ENCODE assay signal across 9 cellular contexts in genomic region chr6:10531513-10531912, GRCh38. TPM values are rescaled to one million over a fixed set of nuclear protein-coding genes. Genes with fewer than 3 reads are reported as not detected.
DNase-seq lines count a peak whose midpoint lies in the region; ATAC-seq and TF ChIP-seq lines count a peak whose summit lies in the region.
"Had no signal": no experiment of that assay in that cellular context is flagged by ENCODE, and none has a peak within 500 bp of the region (broad histone marks: within the 10 kb centered on the region; RNA-seq: fewer than 3 reads in every experiment).

No MANE protein-coding gene starts in this region.

- no peak for TF ChIP-seq CTCF in activated CD8-positive, alpha-beta T cell treated with anti-CD3 and anti-CD28 coated beads for 36 hours (IDR thresholded peaks at IDR 0.05)
- TF ChIP-seq CTCF in osteoblast (IDR thresholded peaks at IDR 0.05; ENCODE audit: extremely low read depth, low read depth, low read length) = no peak

- H3K79me2 ChIP-seq in osteoblast (ENCODE audit: insufficient read depth, low read length) = no peaks in the 10 kb centered on the region

- H3K4me1 ChIP-seq in osteoblast (ENCODE audit: insufficient read depth, low read length) = no peaks in the 10 kb centered on the region
- H3K4me1 ChIP-seq: gastrocnemius medialis had no signal

- H3K4me2 ChIP-seq in osteoblast (ENCODE audit: insufficient read depth, low read length) = no peak overlapping the region

- H3K36me3 ChIP-seq in osteoblast (ENCODE audit: insufficient read depth, low read length) = no peaks in the 10 kb centered on the region
- H3K36me3 ChIP-seq: gastrocnemius medialis had no signal

- no peak overlapping the region for H2AFZ ChIP-seq in osteoblast (ENCODE audit: low read length)

- ATAC-seq in HG03432 (IDR thresholded peaks at IDR 0.05; ENCODE audit: unreplicated experiment) = peak; percentile 13
- no peak for ATAC-seq in activated CD8-positive, alpha-beta T cell treated with anti-CD3 and anti-CD28 coated beads for 36 hours
- no peak for ATAC-seq in GM21619 (IDR thresholded peaks at IDR 0.05; ENCODE audit: unreplicated experiment)
- ATAC-seq: gastrocnemius medialis had no signal

- H3K27ac Mint-ChIP-seq in activated CD8-positive, alpha-beta T cell treated with anti-CD3 and anti-CD28 coated beads for 36 hours = no peak overlapping the region

- no peaks in the 10 kb centered on the region for H4K20me1 ChIP-seq in osteoblast (ENCODE audit: insufficient read depth, low read length)

- intact Hi-C loops in activated CD8-positive, alpha-beta T cell treated with anti-CD3 and anti-CD28 coated beads for 36 hours (cut with micrococcal nuclease) = no loop called here

- H3K27me3 ChIP-seq in osteoblast (ENCODE audit: insufficient read depth, low read length) = no peaks in the 10 kb centered on the region
- H3K27me3 ChIP-seq: gastrocnemius medialis had no signal

- H3K27me3 Mint-ChIP-seq in activated CD8-positive, alpha-beta T cell treated with anti-CD3 and anti-CD28 coated beads for 36 hours = peaks cover 2% of the 10 kb centered on the region

- H3K27ac ChIP-seq in osteoblast (ENCODE audit: low read depth, low read length) = no peak overlapping the region

- peaks cover 3% of the 10 kb centered on the region for H3K36me3 Mint-ChIP-seq in activated CD8-positive, alpha-beta T cell treated with anti-CD3 and anti-CD28 coated beads for 36 hours (ENCODE audit: low read depth)

- peaks cover 41% of the 10 kb centered on the region for H3K4me1 Mint-ChIP-seq in activated CD8-positive, alpha-beta T cell treated with anti-CD3 and anti-CD28 coated beads for 36 hours (ENCODE audit: low read depth)

- H3K4me3 Mint-ChIP-seq in activated CD8-positive, alpha-beta T cell treated with anti-CD3 and anti-CD28 coated beads for 36 hours = peak overlapping the region; percentile 9

- H3K9me3 ChIP-seq in osteoblast (ENCODE audit: low read depth, low read length) = no peaks in the 10 kb centered on the region
- H3K9me3 ChIP-seq: gastrocnemius medialis had no signal

- DNase-seq in activated CD8-positive, alpha-beta T cell treated with anti-CD3 and anti-CD28 coated beads for 36 hours = no peak
- DNase-seq in osteoblast (ENCODE audit: insufficient read length, low spot score, missing footprints) (peak; percentile 56), NCI-H2029 (lab: John Stamatoyannopoulos, UW) (no peak)
- no peak for DNase-seq in activated effector memory CD4-positive, alpha-beta T cell treated with Interleukin-2 at 50 U/mL for 16 hours
- DNase-seq: gastrocnemius medialis, SW 1271 had no signal

- CTCF ChIA-PET in activated CD8-positive, alpha-beta T cell treated with anti-CD3 and anti-CD28 coated beads for 36 hours (lab: Charles Lee) = no interaction called here

- no peaks in the 10 kb centered on the region for H3K9me3 Mint-ChIP-seq in activated CD8-positive, alpha-beta T cell treated with anti-CD3 and anti-CD28 coated beads for 36 hours

- POLR2A ChIA-PET in activated CD8-positive, alpha-beta T cell treated with anti-CD3 and anti-CD28 coated beads for 36 hours (lab: Charles Lee) = interaction anchor here (0.9 kb wide), 1 partner anchor 120 kb away, joined by 3 read pairs; no protein-coding TSS in a partner anchor

- H3K4me3 ChIP-seq in GM08714 (ENCODE audit: low read length) = peak overlapping the region; percentile 59; the same call in 1 of the 2 replicates
- no peak overlapping the region for H3K4me3 ChIP-seq in osteoblast (ENCODE audit: insufficient read depth, low read length)
- H3K4me3 ChIP-seq: gastrocnemius medialis had no signal

RNA-seq across cellular contexts. Expression of gene GCNT2, which starts 10.4 kb away (rescaled TPM):
- total RNA-seq in activated CD8-positive, alpha-beta T cell treated with anti-CD3 and anti-CD28 coated beads for 36 hours = 1 to 10 TPM; 2.3 to 2.7 TPM
- total RNA-seq in osteoblast = 0.29 and 0.72 TPM in 2 replicates
